17 cellular contexts compared by ENCODE assay signal in the genomic region with DNA sequence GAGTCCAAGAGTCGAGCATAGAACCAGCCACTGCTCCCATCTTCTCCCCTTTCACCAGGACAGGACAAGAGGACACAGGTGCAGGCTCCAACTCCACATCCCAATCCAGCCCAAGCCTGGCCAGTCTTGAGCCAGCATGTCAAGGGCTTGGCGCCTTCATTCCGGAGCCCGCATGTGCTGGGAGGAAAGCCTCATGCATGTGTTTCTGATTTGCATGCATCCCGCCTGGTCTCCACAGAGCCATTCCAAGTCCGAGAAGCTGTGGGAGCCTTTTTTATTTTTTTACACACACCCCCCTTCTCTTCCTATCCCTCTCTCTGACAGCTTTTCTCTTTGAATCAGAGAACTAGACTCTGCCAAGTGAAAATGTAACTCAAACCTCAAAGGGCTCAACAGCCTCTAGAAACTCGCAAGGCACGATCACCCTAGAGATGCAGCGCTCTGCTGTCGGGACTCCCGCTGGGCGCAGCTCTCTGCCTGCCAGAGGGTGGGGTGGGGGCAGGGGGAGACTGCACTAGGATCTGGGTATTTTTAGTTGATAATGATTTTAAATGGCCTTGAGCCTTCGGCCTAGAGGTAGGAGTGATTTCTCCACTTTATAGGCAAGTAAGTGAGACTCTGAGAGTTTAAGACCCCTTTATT.
"Had no signal": no experiment of that assay in that cellular context is flagged by ENCODE, and none has a peak within 500 bp of the region (broad histone marks: within the 10 kb centered on the region; RNA-seq: fewer than 3 reads in every experiment).

No MANE protein-coding gene starts in this region.

- H3K4me3 ChIP-seq: cardiac muscle cell, coronary artery, lower lobe of right lung, thoracic aorta had no signal

- DNase-seq: activated CD4-positive, alpha-beta memory T cell treated with anti-CD3 and anti-CD28 coated beads, Interleukin-2, amount 10 ng/mL, durations not matched to agents 7 days and 5 days; activated CD4-positive, alpha-beta T cell treated with anti-CD3 and anti-CD28 coated beads for 36 hours; activated gamma-delta T cell treated with Interleukin-2 at 50 U/mL for 16 hours; activated naive CD8-positive, alpha-beta T cell treated with anti-CD3 and anti-CD28 coated beads for 36 hours; activated T-cell treated with anti-CD3 and anti-CD28 coated beads, Interleukin-2, amount 50 U/mL, for 72 hours; effector CD8-positive, alpha-beta T cell; hypothalamus; lower lobe of right lung; midbrain; retina; stimulated activated CD4-positive, alpha-beta T cell treated with anti-CD3 and anti-CD28 coated beads, Interleukin-15, amount 100 ng/mL, for 24 hours; stimulated activated CD4-positive, alpha-beta T cell treated with anti-CD3 and anti-CD28 coated beads, Interleukin-4, amount 100 ng/mL, for 24 hours; stimulated activated naive CD8-positive, alpha-beta T cell treated with anti-CD3 and anti-CD28 coated beads, Interleukin-15, amount 100 ng/mL, for 72 hours had no signal

- H3K27ac ChIP-seq: cardiac muscle cell, coronary artery, lower lobe of right lung, neutrophil, thoracic aorta had no signal

- ATAC-seq: activated CD4-positive, alpha-beta T cell treated with anti-CD3 and anti-CD28 coated beads for 36 hours; activated T-cell treated with anti-CD3 and anti-CD28 coated beads, Interleukin-2, amount 50 U/mL, for 72 hours; stimulated activated naive CD8-positive, alpha-beta T cell treated with anti-CD3 and anti-CD28 coated beads, Interleukin-15, amount 100 ng/mL, for 72 hours had no signal

- H3K27me3 ChIP-seq: cardiac muscle cell had no signal

- H3K9me3 ChIP-seq: lower lobe of right lung, neutrophil, thoracic aorta had no signal

- H3K4me1 ChIP-seq: lower lobe of right lung had no signal

- H3K36me3 ChIP-seq: cardiac muscle cell, lower lobe of right lung, neutrophil, thoracic aorta had no signal
